9 cellular contexts compared by ENCODE assay signal in the genomic region with DNA sequence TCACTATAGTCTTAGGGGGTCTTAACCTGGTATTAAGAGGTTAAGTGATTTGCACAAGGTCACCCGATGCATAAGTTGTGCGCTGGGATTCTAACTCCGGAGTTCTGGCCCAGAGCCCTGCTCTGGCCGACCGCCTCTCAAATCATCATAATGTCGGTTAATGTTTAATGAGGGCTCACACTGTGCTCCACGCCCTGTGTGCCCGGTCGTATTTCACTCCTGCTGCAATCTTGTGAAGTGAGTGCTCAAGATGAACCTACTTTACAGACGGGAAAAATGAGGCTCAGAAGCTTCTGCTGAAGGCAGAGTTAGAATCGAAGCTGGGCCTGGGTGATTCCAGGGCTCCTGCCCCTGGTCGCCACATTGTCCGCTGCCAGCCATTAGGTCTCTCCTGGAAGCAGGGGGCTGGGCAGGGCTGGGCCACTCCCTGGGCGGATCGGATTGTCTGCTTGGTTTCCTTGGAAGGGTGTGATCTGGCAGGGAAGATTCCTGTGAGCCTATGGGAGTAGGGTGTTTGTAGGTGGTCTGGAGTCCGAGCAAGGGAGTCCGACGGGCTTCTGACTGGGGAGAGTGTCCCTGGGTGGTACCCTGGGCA. TPM values are rescaled to one million over a fixed set of nuclear protein-coding genes. Genes with fewer than 3 reads are reported as not detected.
DNase-seq lines count a peak whose midpoint lies in the region; ATAC-seq and TF ChIP-seq lines count a peak whose summit lies in the region.
"Had no signal": no experiment of that assay in that cellular context is flagged by ENCODE, and none has a peak within 500 bp of the region (broad histone marks: within the 10 kb centered on the region; RNA-seq: fewer than 3 reads in every experiment).

No MANE protein-coding gene starts in this region.

- H3K9me3 Mint-ChIP-seq in Caco-2 (ENCODE audit: unreplicated experiment) (no peaks in the 10 kb centered on the region), mesothelial cell of epicardium (no peaks in the 10 kb centered on the region)
- H3K9me3 Mint-ChIP-seq in central memory CD8-positive, alpha-beta T cell, result no peaks in the 10 kb centered on the region

- H3K9me3 ChIP-seq in Caco-2, result no peaks in the 10 kb centered on the region

- no peak for ATAC-seq in central memory CD8-positive, alpha-beta T cell (replicated peaks; ENCODE audit: extremely low read depth, poor library complexity, severe bottlenecking)
- ATAC-seq in GM19023 (IDR thresholded peaks at IDR 0.05; ENCODE audit: unreplicated experiment), result no peak

- H3K4me1 Mint-ChIP-seq in Caco-2 (ENCODE audit: low read depth, unreplicated experiment) (peaks cover 50% of the 10 kb centered on the region), mesothelial cell of epicardium (peaks cover 59% of the 10 kb centered on the region)
- H3K4me1 Mint-ChIP-seq in central memory CD8-positive, alpha-beta T cell, result peaks cover 59% of the 10 kb centered on the region

- CTCF ChIA-PET in Caco-2 (lab: Charles Lee), result interaction anchor here (0.6 kb wide), 1 partner anchor 73 kb away, joined by 3 read pairs; no protein-coding TSS in a partner anchor

- no peak for TF ChIP-seq CTCF in Caco-2 (IDR thresholded peaks at IDR 0.05; ENCODE audit: insufficient read depth in 1 of 2, low read depth in 1 of 2, low read length in 1 of 2, severe bottlenecking in 1 of 2, unreplicated experiment in 1 of 2)
- TF ChIP-seq CTCF in mesothelial cell of epicardium (IDR thresholded peaks at IDR 0.05; ENCODE audit: unreplicated experiment), result no peak

- BruUV-seq in Caco-2 (replicated peaks; lab: Mats Ljungman, UMichigan), result TSS peak; percentile 55

- H3K4me3 Mint-ChIP-seq in Caco-2 (ENCODE audit: unreplicated experiment), result peak overlapping the region; percentile 94
- H3K4me3 Mint-ChIP-seq in central memory CD8-positive, alpha-beta T cell, result peak overlapping the region; percentile 89
- H3K4me3 Mint-ChIP-seq in mesothelial cell of epicardium, result peak overlapping the region; percentile 97

- intact Hi-C loops in Caco-2 (cut with micrococcal nuclease; ENCODE audit: unreplicated experiment), result loop anchor here (1.0 to 5.0 kb wide), 3 partner anchors 13 to 271 kb away; no protein-coding TSS in a partner anchor

- H3K4me3 ChIP-seq in Caco-2 (ENCODE audit: low read depth, low read length), result peak overlapping the region; percentile 86

- DNase-seq in Caco-2 (peak; percentile 82 to 88), LoVo (ENCODE audit: low spot score) (peak; percentile 84), mesothelial cell of epicardium (ENCODE audit: low spot score in 2 of 2, unreplicated experiment in 2 of 2) (no peak), medulla oblongata (ENCODE audit: extremely low spot score) (no peak), SKM-1 treated with dmso at 0.1 percent for 144 hours (lab: John Stamatoyannopoulos, UW; ENCODE audit: unreplicated experiment) (no peak)
- no peak for DNase-seq in central memory CD8-positive, alpha-beta T cell (ENCODE audit: low spot score in 2 of 2)
- DNase-seq in activated CD4-positive, CD25-positive, alpha-beta regulatory T cell (lab: John Stamatoyannopoulos, UW), result no peak

- H3K36me3 Mint-ChIP-seq in Caco-2 (ENCODE audit: insufficient read depth, unreplicated experiment) (peaks cover 36% of the 10 kb centered on the region), mesothelial cell of epicardium (no peaks in the 10 kb centered on the region)
- H3K36me3 Mint-ChIP-seq in central memory CD8-positive, alpha-beta T cell (ENCODE audit: insufficient read depth), result peaks cover 22% of the 10 kb centered on the region

- H3K4me1 ChIP-seq in Caco-2, result peaks cover 45% of the 10 kb centered on the region

- H3K27ac Mint-ChIP-seq in Caco-2 (ENCODE audit: unreplicated experiment) (peak overlapping the region; percentile 98), mesothelial cell of epicardium (peak overlapping the region; percentile 98)
- peak overlapping the region; percentile 94 for H3K27ac Mint-ChIP-seq in central memory CD8-positive, alpha-beta T cell (ENCODE audit: low read depth)

- H3K36me3 ChIP-seq in Caco-2 (ENCODE audit: control insufficient read depth, insufficient read depth, low read length), result no peaks in the 10 kb centered on the region

- H3K27me3 ChIP-seq in Caco-2 (replicated peaks; ENCODE audit: control insufficient read depth, insufficient read depth, low read length), result no peaks in the 10 kb centered on the region

- H3K27me3 Mint-ChIP-seq in Caco-2 (ENCODE audit: insufficient read depth, unreplicated experiment) (no peaks in the 10 kb centered on the region), mesothelial cell of epicardium (ENCODE audit: low read depth) (no peaks in the 10 kb centered on the region)
- no peaks in the 10 kb centered on the region for H3K27me3 Mint-ChIP-seq in central memory CD8-positive, alpha-beta T cell

- POLR2A ChIA-PET in Caco-2 (lab: Charles Lee), result interaction anchor here (0.8 kb wide), 1 partner anchor 9 kb away, joined by 11 read pairs; no protein-coding TSS in a partner anchor

RNA-seq across cellular contexts. Expression of a gene that starts 1.1 kb away (rescaled TPM):
- total RNA-seq in Caco-2 (2022) (98.6 and 112 TPM in 2 replicates), mesothelial cell of epicardium (101 to 103 TPM (median 102 TPM) in 3 replicates)

RNA-seq across cellular contexts. Expression of a gene that starts 42.5 kb away (rescaled TPM):
- total RNA-seq in Caco-2 (2022), result 0.45 and 0.46 TPM in 2 replicates
- not detected in 3 replicates for total RNA-seq in mesothelial cell of epicardium
- total RNA-seq: T-helper 2 cell treated with Interferon-gamma antibody and Interleukin-4, amounts not matched to agents 100 ng/mL and 5 ng/mL, for 36 hours had no signal

Comparison
In these comparisons a context has a peak if more than half of its experiments do, and no peak if none do; other contexts are left out.
1. DNase-seq: peak in Caco-2 (2 of 2) and LoVo (single experiment); none in central memory CD8-positive, alpha-beta T cell (0 of 2), mesothelial cell of epicardium (0 of 2), activated CD4-positive, CD25-positive, alpha-beta regulatory T cell (0 of 4), medulla oblongata (single experiment) and SKM-1 treated with dmso at 0.1 percent for 144 hours (single experiment).
2. Peak in every context shown above with its lines, with median percentiles within 50 percentile points of each other: H3K27ac Mint-ChIP-seq and H3K4me3 Mint-ChIP-seq.